Comparison of ENCODE assay signal across 21 cellular contexts in genomic region chr4:118047043-118047442, GRCh38. TPM values are rescaled to one million over a fixed set of nuclear protein-coding genes. Genes with fewer than 3 reads are reported as not detected.
"Had no signal": no experiment of that assay in that cellular context is flagged by ENCODE, and none has a peak within 500 bp of the region (broad histone marks: within the 10 kb centered on the region; RNA-seq: fewer than 3 reads in every experiment).

No MANE protein-coding gene starts in this region.

- DNase-seq: natural killer cell; occipital lobe; ovary; psoas muscle; right cardiac atrium; spleen; stimulated activated CD4-positive, alpha-beta T cell treated with anti-CD3 and anti-CD28 coated beads, Interleukin-12 subunit alpha, Interleukin-12 subunit beta, amount 100 ng/mL, for 4 hours; stimulated activated CD4-positive, alpha-beta T cell treated with anti-CD3 and anti-CD28 coated beads, Interleukin-1b, Interleukin-23, amount 100 ng/mL, for 48 hours; stimulated activated CD4-positive, alpha-beta T cell treated with anti-CD3 and anti-CD28 coated beads, Interleukin-4, amount 100 ng/mL, for 1 hour; stimulated activated CD4-positive, alpha-beta T cell treated with anti-CD3 and anti-CD28 coated beads, Interleukin-4, amount 100 ng/mL, for 4 hours; stimulated activated CD8-positive, alpha-beta memory T cell treated with anti-CD3 and anti-CD28 coated beads, Interleukin-4, amount 100 ng/mL, for 48 hours; stimulated activated naive CD4-positive, alpha-beta T cell; stimulated activated naive CD8-positive, alpha-beta T cell treated with anti-CD3 and anti-CD28 coated beads, Interleukin-15, amount 100 ng/mL, for 72 hours; stimulated activated naive CD8-positive, alpha-beta T cell treated with anti-CD3 and anti-CD28 coated beads, Interleukin-15, Interleukin-2, amounts not matched to agents 100 U/mL and 50 U/mL, for 24 hours; testis; tibial artery; transverse colon; upper lobe of right lung; uterus had no signal

RNA-seq across cellular contexts. Expression of gene NDST3, which starts 12.8 kb away (rescaled TPM):
- total RNA-seq: natural killer cell, osteoblast, psoas muscle, suprapubic skin, upper lobe of right lung had no signal
